Comparison of ENCODE assay signal across 18 cellular contexts in the genomic region with DNA sequence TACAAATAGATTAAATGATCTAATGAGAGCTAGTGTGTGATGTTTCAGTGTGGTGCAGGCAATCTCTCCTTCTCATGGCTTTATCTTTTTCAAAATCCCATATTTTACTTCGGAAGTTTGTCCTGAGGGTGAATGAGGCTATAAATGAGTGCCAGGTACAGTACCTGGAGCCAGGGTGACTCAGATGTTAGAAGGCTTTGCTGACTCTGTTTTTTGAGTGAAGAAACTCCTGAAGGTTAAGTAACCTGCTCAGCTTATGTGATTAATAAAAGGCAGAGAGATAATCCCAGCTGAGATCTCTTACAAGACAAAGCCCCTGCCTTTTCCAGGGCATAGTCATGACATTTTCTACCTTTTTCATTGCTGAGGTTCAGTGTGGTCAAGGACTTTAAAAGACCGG.
"Had no signal": no experiment of that assay in that cellular context is flagged by ENCODE, and none has a peak within 500 bp of the region (broad histone marks: within the 10 kb centered on the region; RNA-seq: fewer than 3 reads in every experiment).

No MANE protein-coding gene starts in this region.

- H3K36me3 ChIP-seq: adrenal gland, lower lobe of right lung, prostate gland, sigmoid colon had no signal

- H3K27me3 Mint-ChIP-seq: activated naive CD4-positive, alpha-beta T cell treated with anti-CD3 and anti-CD28 coated beads, Interleukin-2, amount 10 ng/mL, durations not matched to agents 7 days and 5 days had no signal

- ATAC-seq: left cardiac atrium, lower lobe of right lung, mucosa of descending colon, natural killer cell had no signal

- H3K9me3 ChIP-seq: adrenal gland, lower lobe of right lung, mucosa of descending colon, prostate gland, sigmoid colon had no signal

- H3K4me3 Mint-ChIP-seq: activated naive CD4-positive, alpha-beta T cell treated with anti-CD3 and anti-CD28 coated beads, Interleukin-2, amount 10 ng/mL, durations not matched to agents 7 days and 5 days; natural killer cell had no signal

- H3K4me3 ChIP-seq: adrenal gland, coronary artery, lower lobe of right lung, mucosa of descending colon, prostate gland, sigmoid colon had no signal

- H3K4me1 ChIP-seq: prostate gland had no signal

- H3K27ac ChIP-seq: adrenal gland, coronary artery, lower lobe of right lung, prostate gland, sigmoid colon had no signal

- DNase-seq: activated CD4-positive, alpha-beta T cell treated with anti-CD3 and anti-CD28 coated beads for 48 hours; activated naive CD4-positive, alpha-beta T cell treated with anti-CD3 and anti-CD28 coated beads, Interleukin-2, amount 10 ng/mL, durations not matched to agents 7 days and 5 days; adrenal gland; central memory CD4-positive, alpha-beta T cell; effector CD4-positive, alpha-beta T cell; glutamatergic neuron; left cardiac atrium; lower lobe of right lung; mucosa of descending colon; natural killer cell; nucleus accumbens; sigmoid colon; stimulated activated CD4-positive, alpha-beta T cell treated with anti-CD3 and anti-CD28 coated beads, Interleukin-2, amount 100 ng/mL, for 24 hours; stimulated activated naive CD4-positive, alpha-beta T cell treated with Interleukin-2 at 50 U/mL for 16 hours; SW 1271; T-helper 9 cell had no signal

- H3K27me3 ChIP-seq: adrenal gland, sigmoid colon had no signal

- H3K27ac Mint-ChIP-seq: activated naive CD4-positive, alpha-beta T cell treated with anti-CD3 and anti-CD28 coated beads, Interleukin-2, amount 10 ng/mL, durations not matched to agents 7 days and 5 days; natural killer cell had no signal

- H3K9me3 Mint-ChIP-seq: natural killer cell had no signal
